Comparison of ENCODE assay signal across 19 cellular contexts in the genomic region with DNA sequence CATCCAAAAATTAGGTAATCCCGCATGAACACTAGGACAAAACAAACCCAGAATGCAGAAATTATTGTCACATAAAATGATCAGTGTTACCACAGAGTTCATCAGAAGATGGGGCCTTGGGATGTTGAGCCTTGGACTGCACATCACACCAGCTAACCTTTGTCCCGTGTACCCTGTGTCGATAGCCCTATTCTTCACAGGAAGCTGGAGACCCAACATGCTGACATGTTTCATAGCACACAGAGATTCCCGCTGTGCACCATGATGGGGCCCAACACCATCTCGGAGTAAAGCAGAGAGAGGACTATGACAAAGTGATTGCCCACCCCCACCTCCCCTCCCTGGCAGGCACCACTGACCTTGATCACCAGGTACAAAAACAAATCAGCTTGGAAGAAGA. TPM values are rescaled to one million over a fixed set of nuclear protein-coding genes. Genes with fewer than 3 reads are reported as not detected.
DNase-seq lines count a peak whose midpoint lies in the region; ATAC-seq, FAIRE-seq and TF ChIP-seq lines count a peak whose summit lies in the region.
"Had no signal": no experiment of that assay in that cellular context is flagged by ENCODE, and none has a peak within 500 bp of the region (broad histone marks: within the 10 kb centered on the region; RNA-seq: fewer than 3 reads in every experiment).

No MANE protein-coding gene starts in this region.

- peak overlapping the region; percentile 81 for H3K4me2 ChIP-seq in HepG2 (ENCODE audit: low read depth, low read length)
- H3K4me2 ChIP-seq in neural cell (ENCODE audit: low read length), result no peak overlapping the region
- H3K4me2 ChIP-seq: GM23338 had no signal

- in situ Hi-C loops in HepG2 (cut with HindIII; ENCODE audit: extremely low pct_ligation_motif_present, low pct_unique_long_range_greater_than_20kb), result no loop called here

- H3K9me2 ChIP-seq in neural cell (ENCODE audit: insufficient read depth, low read length), result no peaks in the 10 kb centered on the region

- H4K20me1 ChIP-seq in HepG2 (ENCODE audit: insufficient read depth, low read length) (no peaks in the 10 kb centered on the region), neural cell (ENCODE audit: insufficient read depth) (no peaks in the 10 kb centered on the region)

- FAIRE-seq in HepG2 (lab: Jason Lieb, UNC), result no peak
- FAIRE-seq: GM12891, GM18507 had no signal

- H3K79me2 ChIP-seq in HepG2 (ENCODE audit: insufficient read depth, low read length) (peaks cover 63% of the 10 kb centered on the region), neural cell (replicated peaks; ENCODE audit: insufficient read depth, low read length) (peaks cover 6% of the 10 kb centered on the region)

- DNase-seq in HepG2 (ENCODE audit: low spot score), result no peak
- DNase-seq in right lobe of liver, result no peak
- DNase-seq in stomach, result no peak
- no peak for DNase-seq in chondrocyte (ENCODE audit: low spot score)
- no peak for DNase-seq in dorsolateral prefrontal cortex
- no peak for DNase-seq in HK-2 (ENCODE audit: unreplicated experiment)
- DNase-seq: C1 segment of cervical spinal cord; Calu3; CD4-positive, alpha-beta memory T cell; COR-L47; DMS79 treated with DMSO at 0.1 percent for 48 hours; GF-D8 had no signal

- H3K4me3 ChIP-seq in HepG2 (replicated peaks in 1 of 3; ENCODE audit: insufficient read depth in 1 of 3, low read depth in 2 of 3, low read length in 3 of 3), result peak overlapping the region in 1 of 3 experiments; percentile 35; a peak in 2 of 6 replicates
- H3K4me3 ChIP-seq in right lobe of liver, result no peak overlapping the region
- peak overlapping the region; percentile 15 for H3K4me3 ChIP-seq in neural cell (ENCODE audit: low read length)
- no peak overlapping the region for H3K4me3 ChIP-seq in stomach
- H3K4me3 ChIP-seq in dorsolateral prefrontal cortex, result peak overlapping the region in 4 of 59 donors; percentile 5 to 26 (median 19)
- H3K4me3 ChIP-seq: GM23338, HAP-1 had no signal

- no peak for TF ChIP-seq RAD21 in HepG2 (CRISPR knock-in tag; IDR thresholded peaks at IDR 0.05)
- TF ChIP-seq RAD21 in neural cell (conservative IDR thresholded peaks at IDR 0.05), result no peak

- H3K4me1 Mint-ChIP-seq in chondrocyte (ENCODE audit: low read depth), result peaks cover 3% of the 10 kb centered on the region

- H3K27me3 ChIP-seq in HepG2 (ENCODE audit: control insufficient read depth in 1 of 2, insufficient read depth in 2 of 2, low read length in 2 of 2) (no peaks in the 10 kb centered on the region; a peak in 1 of 5 replicates), right lobe of liver (peaks cover 0 to 14% of the 10 kb centered on the region in 2 donors), neural cell (ENCODE audit: insufficient read depth, low read depth, low read length) (peaks cover 2% of the 10 kb centered on the region), stomach (peaks cover 0 to 68% (median 22%) of the 10 kb centered on the region in 3 donors), dorsolateral prefrontal cortex (peaks cover 0 to 57% (median 10%) of the 10 kb centered on the region in 45 donors)

- H3K27ac ChIP-seq in HepG2 (ENCODE audit: extremely low read length, insufficient read depth, low read length), result peak overlapping the region; percentile 89
- H3K27ac ChIP-seq in right lobe of liver, result no peak overlapping the region
- H3K27ac ChIP-seq in VCaP, result peak overlapping the region; percentile 93
- H3K27ac ChIP-seq in neural cell (ENCODE audit: low read length), result no peak overlapping the region
- peak overlapping the region in 4 of 5 donors; percentile 8 to 86 (median 68) for H3K27ac ChIP-seq in stomach
- H3K27ac ChIP-seq in dorsolateral prefrontal cortex, result peak overlapping the region in 5 of 59 donors; percentile 2 to 44 (median 42)

- BruUV-seq in HepG2 (replicated peaks; lab: Mats Ljungman, UMichigan), result no TSS peak

- H3K4me3 Mint-ChIP-seq in chondrocyte (ENCODE audit: unreplicated experiment), result no peak overlapping the region
- H3K4me3 Mint-ChIP-seq: CD4-positive, alpha-beta memory T cell; GM23338 had no signal

- 63% methylated on average over 4 of the region's 5 CpGs for WGBS in HepG2 (ENCODE audit: low lambda C conversion rate)
- 83% methylated on average over 1 of the region's 5 CpGs for WGBS in right lobe of liver (ENCODE audit: insufficient coverage, low coverage, low lambda C conversion rate, missing lambda C conversion rate)
- WGBS in stomach, 5 donors, result 80 to 94% (median 91%) methylated on average over 5 of the region's 5 CpGs

- H3K9me3 ChIP-seq in HepG2 (ENCODE audit: low read length) (peaks cover 6% of the 10 kb centered on the region), right lobe of liver (no peaks in the 10 kb centered on the region), neural cell (ENCODE audit: low read length) (peaks cover 7% of the 10 kb centered on the region), stomach (peaks cover 0 to 16% (median 15%) of the 10 kb centered on the region in 4 donors)
- H3K9me3 ChIP-seq: HAP-1 had no signal

- intact Hi-C loops in HepG2 (cut with micrococcal nuclease; ENCODE audit: unreplicated experiment) (loop anchor here (5.0 kb wide), 1 partner anchor 86 kb away; no protein-coding TSS in a partner anchor), right lobe of liver (cut with DNase I) (no loop called here), stomach (cut with DNase I; ENCODE audit: low total_unique reads) (no loop called here), dorsolateral prefrontal cortex (cut with DNase I) (no loop called here)

- POLR2A ChIA-PET in HepG2 (lab: Yijun Ruan, JAX), result interaction anchor here (0.7 to 1.6 kb wide), 8 partner anchors 10 to 280 kb away, joined by 3 to 5 read pairs (median 3); a partner anchor contains a TSS

- H3K4me1 ChIP-seq in HepG2 (ENCODE audit: insufficient read depth, low read length) (peaks cover 85% of the 10 kb centered on the region), right lobe of liver (peaks cover 0 to 5% (median 0%) of the 10 kb centered on the region in 4 donors), stomach (peaks cover 23 to 66% (median 39%) of the 10 kb centered on the region in 4 donors)
- H3K4me1 ChIP-seq: HAP-1 had no signal

- H3K27me3 Mint-ChIP-seq in chondrocyte (ENCODE audit: low read depth), result peaks cover 25% of the 10 kb centered on the region

- CTCF ChIA-PET in HepG2 (lab: Yijun Ruan, JAX; ENCODE audit: low intra/inter-chr PET ratio, low total read pairs), result no interaction called here

- H3K36me3 ChIP-seq in HepG2 (replicated peaks in 1 of 2; ENCODE audit: control insufficient read depth in 1 of 2, insufficient read depth in 2 of 2, low read length in 2 of 2) (peaks cover 0 to 13% of the 10 kb centered on the region in 2 experiments; a peak in 4 of 5 replicates), right lobe of liver (no peaks in the 10 kb centered on the region), neural cell (ENCODE audit: insufficient read depth, low read length) (no peaks in the 10 kb centered on the region), stomach (no peaks in the 10 kb centered on the region)
- H3K36me3 ChIP-seq: HAP-1 had no signal

- no peak for TF ChIP-seq EP300 in HepG2 (IDR thresholded peaks at IDR 0.05; ENCODE audit: low read depth in 2 of 2, low read length in 2 of 2)
- TF ChIP-seq EP300 in HepG2 (CRISPR knock-in tag; IDR thresholded peaks at IDR 0.05; ENCODE audit: borderline replicate concordance), result no peak
- TF ChIP-seq EP300 in neural cell (conservative IDR thresholded peaks at IDR 0.05; ENCODE audit: poor library complexity, severe bottlenecking), result no peak
- no peak for TF ChIP-seq EP300 in stomach (IDR thresholded peaks at IDR 0.05)

- H2AFZ ChIP-seq in HepG2 (ENCODE audit: low read length), result no peak overlapping the region
- no peak overlapping the region for H2AFZ ChIP-seq in neural cell (ENCODE audit: low read depth, low read length)
- H2AFZ ChIP-seq: GM23338 had no signal

- no peak for TF ChIP-seq CTCF in HepG2 (CRISPR knock-in tag; IDR thresholded peaks at IDR 0.05)
- no peak for TF ChIP-seq CTCF in right lobe of liver (IDR thresholded peaks at IDR 0.05)
- no peak for TF ChIP-seq CTCF in VCaP (conservative IDR thresholded peaks at IDR 0.05)
- no peak for TF ChIP-seq CTCF in neural cell (IDR thresholded peaks at IDR 0.05; ENCODE audit: poor library complexity, severe bottlenecking)
- TF ChIP-seq CTCF in stomach (IDR thresholded peaks at IDR 0.05), result no peak
- no peak for TF ChIP-seq CTCF in chondrocyte (IDR thresholded peaks at IDR 0.05)
- no peak for TF ChIP-seq CTCF in dorsolateral prefrontal cortex (IDR thresholded peaks at IDR 0.05 in 54 of 56, conservative IDR thresholded peaks at IDR 0.05 in 2 of 56; ENCODE audit: low read depth in 1 of 56, partially characterized antibody in 56 of 56)

- TF ChIP-seq POLR2A in HepG2 (IDR thresholded peaks at IDR 0.05; ENCODE audit: insufficient read depth in 1 of 2, low read depth in 2 of 2, low read length in 2 of 2) (no peak), right lobe of liver (IDR thresholded peaks at IDR 0.05) (no peak), stomach (IDR thresholded peaks at IDR 0.05) (no peak)

- ATAC-seq in HepG2, result no peak
- no peak for ATAC-seq in right lobe of liver
- ATAC-seq: GM23338 had no signal

- H3K36me3 Mint-ChIP-seq in chondrocyte (ENCODE audit: low read depth), result peaks cover 2% of the 10 kb centered on the region

- H3F3A ChIP-seq in neural cell (ENCODE audit: insufficient read depth, low read length, poor library complexity, severe bottlenecking), result no peaks in the 10 kb centered on the region

- H3K9ac ChIP-seq in HepG2 (ENCODE audit: insufficient read depth, low read depth, low read length) (peak overlapping the region; percentile 42; the same call in 1 of the 2 replicates), neural cell (ENCODE audit: low read length) (no peak overlapping the region)

- H3K9me3 Mint-ChIP-seq in chondrocyte (ENCODE audit: low read depth), result peaks cover 21% of the 10 kb centered on the region

- no peak overlapping the region for H3K27ac Mint-ChIP-seq in chondrocyte (ENCODE audit: unreplicated experiment)
- H3K27ac Mint-ChIP-seq: CD4-positive, alpha-beta memory T cell; GM23338 had no signal

RNA-seq across cellular contexts. Expression of a gene that starts 4.5 kb away (rescaled TPM):
- total RNA-seq in HepG2 (2016; rRNA removed; fragmentation: Illumina TruSeq; extraction: Trizol), result 1.7 and 2.5 TPM in 2 replicates
- total RNA-seq in HepG2 (2016; cell fraction: cytosol; rRNA removed; fragmentation: Illumina TruSeq; extraction: Trizol; ENCODE audit: low read depth), result 0.88 and 1.4 TPM in 2 replicates
- total RNA-seq in HepG2 (2016; cell fraction: insoluble cytoplasmic fraction; rRNA removed; fragmentation: Illumina TruSeq; extraction: Trizol), result 1.4 and 2.6 TPM in 2 replicates
- 2.3 TPM in 2 replicates for total RNA-seq in HepG2 (2016; cell fraction: membrane; rRNA removed; fragmentation: Illumina TruSeq; extraction: Trizol)
- 3.7 and 5.0 TPM in 2 replicates for total RNA-seq in HepG2 (2016; cell fraction: nucleus; rRNA removed; fragmentation: Illumina TruSeq; extraction: Trizol)
- polyA plus RNA-seq in HepG2 (2011; rRNA removed), result 24.2 and 50.0 TPM in 2 replicates
- polyA plus RNA-seq in HepG2 (2011; cell fraction: cytosol; rRNA removed), result 42.2 and 59.6 TPM in 2 replicates
- 73.6 and 81.5 TPM in 2 replicates for polyA plus RNA-seq in HepG2 (2011; cell fraction: nucleus; rRNA removed)
- polyA plus RNA-seq in HepG2 (2012), result 49.0 and 72.5 TPM in 2 replicates
- polyA plus RNA-seq in HepG2 (2016; cell fraction: cytosol; fragmentation: Illumina TruSeq; extraction: Trizol; ENCODE audit: low read depth), result 0.94 and 1.3 TPM in 2 replicates
- polyA plus RNA-seq in HepG2 (2016; cell fraction: insoluble cytoplasmic fraction; fragmentation: Illumina TruSeq; extraction: Trizol; ENCODE audit: low read depth), result 2.5 TPM in 2 replicates
- 1.7 and 2.2 TPM in 2 replicates for polyA plus RNA-seq in HepG2 (2016; cell fraction: membrane; fragmentation: Illumina TruSeq; extraction: Trizol; ENCODE audit: low read depth)
- 3.0 and 5.1 TPM in 2 replicates for polyA plus RNA-seq in HepG2 (2016; cell fraction: nucleus; fragmentation: Illumina TruSeq; extraction: Trizol; ENCODE audit: insufficient read depth, low read depth)
- 35.1 TPM in 1 of 2 replicates, not detected in the other for polyA minus RNA-seq in HepG2 (2011; rRNA and poly(A)+ RNA removed; ENCODE audit: low replicate concordance)
- 18.6 and 43.5 TPM in 2 replicates for polyA minus RNA-seq in HepG2 (2011; cell fraction: cytosol; rRNA and poly(A)+ RNA removed)
- 33.3 and 45.4 TPM in 2 replicates for polyA minus RNA-seq in HepG2 (2011; cell fraction: nucleus; rRNA and poly(A)+ RNA removed)
- under 1 TPM; 0.15 to 0.87 (median 0.67) TPM for total RNA-seq in right lobe of liver
- polyA plus RNA-seq in neural cell, result 31.0 and 45.5 TPM in 2 replicates
- polyA minus RNA-seq in neural cell, result 59.0 and 73.5 TPM in 2 replicates
- total RNA-seq in stomach, result 100 to 1,000 TPM in 1 of 5 donors, 10 to 100 TPM in 4; 35.8 to 136 (median 66.3) TPM
- 10 to 100 TPM in 1 of 3 donors, 1 to 10 TPM in 2; 4.9 to 10.8 (median 9.0) TPM for polyA plus RNA-seq in stomach
- total RNA-seq in chondrocyte, result 0.30 to 0.51 TPM (median 0.36 TPM) in 3 replicates
- total RNA-seq in dorsolateral prefrontal cortex, result 100 to 1,000 TPM in 109 of 120 experiments, 10 to 100 TPM in 11; 42.8 to 186 (median 133) TPM
- total RNA-seq: G401 had no signal

Comparison
In these comparisons a context has a peak if more than half of its experiments do, and no peak if none do; other contexts are left out.
1. H3K27ac ChIP-seq: peak in HepG2 (single experiment), VCaP (single experiment) and stomach (4 of 5); none in right lobe of liver (0 of 3) and neural cell (single experiment).
2. RNA of a gene that starts 4.5 kb away (total RNA-seq): 42.8 to 186 TPM in dorsolateral prefrontal cortex and 35.8 to 136 TPM in stomach; 0.88 to 5.0 TPM in HepG2, 0.15 to 0.87 TPM in right lobe of liver and 0.30 to 0.51 TPM in chondrocyte; every median in the first group is over 4 times any median in the second.